In genomic region chr1:168320805-168321577, GRCh38 we compare ENCODE assay signal across 1 cellular context.
TF ChIP-seq lines count a peak whose summit lies in the region.

No MANE protein-coding gene starts in this region.

TF ChIP-seq in K562, 482 proteins besides CTCF, POLR2A, EP300 and RAD21 (continued from another document):
- TF ChIP-seq, protein P1, sequence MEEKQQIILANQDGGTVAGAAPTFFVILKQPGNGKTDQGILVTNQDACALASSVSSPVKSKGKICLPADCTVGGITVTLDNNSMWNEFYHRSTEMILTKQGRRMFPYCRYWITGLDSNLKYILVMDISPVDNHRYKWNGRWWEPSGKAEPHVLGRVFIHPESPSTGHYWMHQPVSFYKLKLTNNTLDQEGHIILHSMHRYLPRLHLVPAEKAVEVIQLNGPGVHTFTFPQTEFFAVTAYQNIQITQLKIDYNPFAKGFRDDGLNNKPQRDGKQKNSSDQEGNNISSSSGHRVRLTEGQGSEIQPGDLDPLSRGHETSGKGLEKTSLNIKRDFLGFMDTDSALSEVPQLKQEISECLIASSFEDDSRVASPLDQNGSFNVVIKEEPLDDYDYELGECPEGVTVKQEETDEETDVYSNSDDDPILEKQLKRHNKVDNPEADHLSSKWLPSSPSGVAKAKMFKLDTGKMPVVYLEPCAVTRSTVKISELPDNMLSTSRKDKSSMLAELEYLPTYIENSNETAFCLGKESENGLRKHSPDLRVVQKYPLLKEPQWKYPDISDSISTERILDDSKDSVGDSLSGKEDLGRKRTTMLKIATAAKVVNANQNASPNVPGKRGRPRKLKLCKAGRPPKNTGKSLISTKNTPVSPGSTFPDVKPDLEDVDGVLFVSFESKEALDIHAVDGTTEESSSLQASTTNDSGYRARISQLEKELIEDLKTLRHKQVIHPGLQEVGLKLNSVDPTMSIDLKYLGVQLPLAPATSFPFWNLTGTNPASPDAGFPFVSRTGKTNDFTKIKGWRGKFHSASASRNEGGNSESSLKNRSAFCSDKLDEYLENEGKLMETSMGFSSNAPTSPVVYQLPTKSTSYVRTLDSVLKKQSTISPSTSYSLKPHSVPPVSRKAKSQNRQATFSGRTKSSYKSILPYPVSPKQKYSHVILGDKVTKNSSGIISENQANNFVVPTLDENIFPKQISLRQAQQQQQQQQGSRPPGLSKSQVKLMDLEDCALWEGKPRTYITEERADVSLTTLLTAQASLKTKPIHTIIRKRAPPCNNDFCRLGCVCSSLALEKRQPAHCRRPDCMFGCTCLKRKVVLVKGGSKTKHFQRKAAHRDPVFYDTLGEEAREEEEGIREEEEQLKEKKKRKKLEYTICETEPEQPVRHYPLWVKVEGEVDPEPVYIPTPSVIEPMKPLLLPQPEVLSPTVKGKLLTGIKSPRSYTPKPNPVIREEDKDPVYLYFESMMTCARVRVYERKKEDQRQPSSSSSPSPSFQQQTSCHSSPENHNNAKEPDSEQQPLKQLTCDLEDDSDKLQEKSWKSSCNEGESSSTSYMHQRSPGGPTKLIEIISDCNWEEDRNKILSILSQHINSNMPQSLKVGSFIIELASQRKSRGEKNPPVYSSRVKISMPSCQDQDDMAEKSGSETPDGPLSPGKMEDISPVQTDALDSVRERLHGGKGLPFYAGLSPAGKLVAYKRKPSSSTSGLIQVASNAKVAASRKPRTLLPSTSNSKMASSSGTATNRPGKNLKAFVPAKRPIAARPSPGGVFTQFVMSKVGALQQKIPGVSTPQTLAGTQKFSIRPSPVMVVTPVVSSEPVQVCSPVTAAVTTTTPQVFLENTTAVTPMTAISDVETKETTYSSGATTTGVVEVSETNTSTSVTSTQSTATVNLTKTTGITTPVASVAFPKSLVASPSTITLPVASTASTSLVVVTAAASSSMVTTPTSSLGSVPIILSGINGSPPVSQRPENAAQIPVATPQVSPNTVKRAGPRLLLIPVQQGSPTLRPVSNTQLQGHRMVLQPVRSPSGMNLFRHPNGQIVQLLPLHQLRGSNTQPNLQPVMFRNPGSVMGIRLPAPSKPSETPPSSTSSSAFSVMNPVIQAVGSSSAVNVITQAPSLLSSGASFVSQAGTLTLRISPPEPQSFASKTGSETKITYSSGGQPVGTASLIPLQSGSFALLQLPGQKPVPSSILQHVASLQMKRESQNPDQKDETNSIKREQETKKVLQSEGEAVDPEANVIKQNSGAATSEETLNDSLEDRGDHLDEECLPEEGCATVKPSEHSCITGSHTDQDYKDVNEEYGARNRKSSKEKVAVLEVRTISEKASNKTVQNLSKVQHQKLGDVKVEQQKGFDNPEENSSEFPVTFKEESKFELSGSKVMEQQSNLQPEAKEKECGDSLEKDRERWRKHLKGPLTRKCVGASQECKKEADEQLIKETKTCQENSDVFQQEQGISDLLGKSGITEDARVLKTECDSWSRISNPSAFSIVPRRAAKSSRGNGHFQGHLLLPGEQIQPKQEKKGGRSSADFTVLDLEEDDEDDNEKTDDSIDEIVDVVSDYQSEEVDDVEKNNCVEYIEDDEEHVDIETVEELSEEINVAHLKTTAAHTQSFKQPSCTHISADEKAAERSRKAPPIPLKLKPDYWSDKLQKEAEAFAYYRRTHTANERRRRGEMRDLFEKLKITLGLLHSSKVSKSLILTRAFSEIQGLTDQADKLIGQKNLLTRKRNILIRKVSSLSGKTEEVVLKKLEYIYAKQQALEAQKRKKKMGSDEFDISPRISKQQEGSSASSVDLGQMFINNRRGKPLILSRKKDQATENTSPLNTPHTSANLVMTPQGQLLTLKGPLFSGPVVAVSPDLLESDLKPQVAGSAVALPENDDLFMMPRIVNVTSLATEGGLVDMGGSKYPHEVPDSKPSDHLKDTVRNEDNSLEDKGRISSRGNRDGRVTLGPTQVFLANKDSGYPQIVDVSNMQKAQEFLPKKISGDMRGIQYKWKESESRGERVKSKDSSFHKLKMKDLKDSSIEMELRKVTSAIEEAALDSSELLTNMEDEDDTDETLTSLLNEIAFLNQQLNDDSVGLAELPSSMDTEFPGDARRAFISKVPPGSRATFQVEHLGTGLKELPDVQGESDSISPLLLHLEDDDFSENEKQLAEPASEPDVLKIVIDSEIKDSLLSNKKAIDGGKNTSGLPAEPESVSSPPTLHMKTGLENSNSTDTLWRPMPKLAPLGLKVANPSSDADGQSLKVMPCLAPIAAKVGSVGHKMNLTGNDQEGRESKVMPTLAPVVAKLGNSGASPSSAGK (IDR thresholded peaks at IDR 0.05), result 0 out of 2 replicates have a peak, but pooled peaks have one; percentile 4
- no peak for TF ChIP-seq EP400 (IDR thresholded peaks at IDR 0.05)
- TF ChIP-seq ZNF717 (CRISPR knock-in tag; IDR thresholded peaks at IDR 0.05), result no peak
- TF ChIP-seq TARDBP (IDR thresholded peaks at IDR 0.05), result no peak
- TF ChIP-seq COPS2 (conservative IDR thresholded peaks at IDR 0.05), result no peak
- peak; percentile 18 to 58; a peak in 1 of 4 replicates for TF ChIP-seq RCOR1 (IDR thresholded peaks at IDR 0.05; ENCODE audit: borderline replicate concordance in 1 of 2, low read depth in 2 of 2, low read length in 2 of 2)
- 0 out of 2 replicates have a peak, but pooled peaks have one; percentile 35 for TF ChIP-seq MYC (IDR thresholded peaks at IDR 0.05; ENCODE audit: low read depth, low read length)
- no peak for TF ChIP-seq MYC (CRISPR knock-in tag; IDR thresholded peaks at IDR 0.05; ENCODE audit: borderline replicate concordance, low read depth)
- TF ChIP-seq ZNF384 (IDR thresholded peaks at IDR 0.05; ENCODE audit: low read depth, low read length), result peak; percentile 37
- TF ChIP-seq KDM5B (IDR thresholded peaks at IDR 0.05; ENCODE audit: insufficient replicate concordance, low read depth, low read length), result no peak
- no peak for TF ChIP-seq NR2C2 (CRISPR knock-in tag; IDR thresholded peaks at IDR 0.05)
- 0 out of 2 replicates have a peak, but pooled peaks have one; percentile 14 for TF ChIP-seq NR2C2 (tag; IDR thresholded peaks at IDR 0.05)
- no peak for TF ChIP-seq SP2 (IDR thresholded peaks at IDR 0.05; ENCODE audit: extremely low read depth, low read depth, low read length, poor library complexity, severe bottlenecking)
- TF ChIP-seq TOE1 (IDR thresholded peaks at IDR 0.05; ENCODE audit: borderline replicate concordance), result 0 out of 2 replicates have a peak, but pooled peaks have one; percentile 36
- TF ChIP-seq TOE1 (CRISPR knock-in tag; IDR thresholded peaks at IDR 0.05; ENCODE audit: borderline replicate concordance, low read depth), result no peak
- no peak for TF ChIP-seq SIX5 (IDR thresholded peaks at IDR 0.05; ENCODE audit: borderline replicate concordance in 1 of 2, insufficient read depth in 1 of 2, low read depth in 1 of 2, low read length in 2 of 2)
- 0 out of 4 replicates have a peak, but pooled peaks of 1 of the 2 experiments have one; percentile 20 for TF ChIP-seq ARNT (IDR thresholded peaks at IDR 0.05)
- no peak for TF ChIP-seq FOXA1 (IDR thresholded peaks at IDR 0.05; ENCODE audit: borderline replicate concordance)
- TF ChIP-seq PURB (CRISPR knock-in tag; IDR thresholded peaks at IDR 0.05; ENCODE audit: low read depth), result no peak
- TF ChIP-seq ARHGAP35 (IDR thresholded peaks at IDR 0.05; ENCODE audit: partially characterized antibody), result no peak
- no peak for TF ChIP-seq NFATC3 (IDR thresholded peaks at IDR 0.05)
- peak; percentile 91 for TF ChIP-seq DPF2 (IDR thresholded peaks at IDR 0.05)
